In genomic region chr14:89379891-89380820, GRCh38 we compare ENCODE assay signal across 21 cellular contexts.
"Had no signal": no experiment of that assay in that cellular context is flagged by ENCODE, and none has a peak within 500 bp of the region (broad histone marks: within the 10 kb centered on the region; RNA-seq: fewer than 3 reads in every experiment).

No MANE protein-coding gene starts in this region.

- H3K27ac ChIP-seq: prostate gland, thyroid gland had no signal

- H3K9me3 ChIP-seq: prostate gland, thyroid gland had no signal

- FAIRE-seq: small intestine, urothelium cell line had no signal

- H3K4me1 ChIP-seq: prostate gland, thyroid gland had no signal

- H3K27me3 ChIP-seq: thyroid gland had no signal

- H3K27me3 Mint-ChIP-seq: activated CD4-positive, alpha-beta T cell treated with anti-CD3 and anti-CD28 coated beads, Interleukin-2, amount 10 ng/mL, durations not matched to agents 7 days and 5 days; activated naive CD8-positive, alpha-beta T cell treated with anti-CD3 and anti-CD28 coated beads for 36 hours; brain had no signal

- H3K4me3 ChIP-seq: left ventricle myocardium inferior, prostate gland, thyroid gland had no signal

- DNase-seq: activated CD4-positive, alpha-beta T cell treated with anti-CD3 and anti-CD28 coated beads, Interleukin-2, amount 10 ng/mL, durations not matched to agents 7 days and 5 days; activated CD8-positive, alpha-beta memory T cell treated with anti-CD3 and anti-CD28 coated beads, Interleukin-2, amount 50 U/mL, for 48 hours; activated gamma-delta T cell; activated naive CD8-positive, alpha-beta T cell treated with anti-CD3 and anti-CD28 coated beads for 36 hours; activated T-cell treated with anti-CD3 and anti-CD28 coated beads, Interleukin-2, amount 50 U/mL, for 48 hours; amygdala; caudate nucleus; endodermal cell; foreskin melanocyte; left ventricle myocardium inferior; mammary epithelial cell; right cardiac atrium; stimulated activated CD4-positive, alpha-beta T cell treated with anti-CD3 and anti-CD28 coated beads, Interleukin-15, amount 100 ng/mL, for 24 hours; stimulated activated CD4-positive, alpha-beta T cell treated with anti-CD3 and anti-CD28 coated beads, Interleukin-2, amount 100 ng/mL, for 48 hours; thyroid gland had no signal

- ATAC-seq: activated CD4-positive, CD25-positive, alpha-beta regulatory T cell treated with anti-CD3 and anti-CD28 coated beads, Interleukin-2, amount 50 U/mL, for 24 hours had no signal

- H3K36me3 ChIP-seq: left ventricle myocardium inferior, prostate gland, thyroid gland had no signal

- H3K4me3 Mint-ChIP-seq: activated CD4-positive, alpha-beta T cell treated with anti-CD3 and anti-CD28 coated beads, Interleukin-2, amount 10 ng/mL, durations not matched to agents 7 days and 5 days; activated naive CD8-positive, alpha-beta T cell treated with anti-CD3 and anti-CD28 coated beads for 36 hours; brain; endodermal cell; T-helper 1 cell treated with Interleukin-12 subunit alpha and Interleukin-12 subunit beta and Interleukin-4 antibody, amounts not matched to agents 30 μg/mL and 1 μg/mL, for 36 hours had no signal

- H3K27ac Mint-ChIP-seq: activated CD4-positive, alpha-beta T cell treated with anti-CD3 and anti-CD28 coated beads, Interleukin-2, amount 10 ng/mL, durations not matched to agents 7 days and 5 days; activated naive CD8-positive, alpha-beta T cell treated with anti-CD3 and anti-CD28 coated beads for 36 hours; endodermal cell; T-helper 1 cell treated with Interleukin-12 subunit alpha and Interleukin-12 subunit beta and Interleukin-4 antibody, amounts not matched to agents 30 μg/mL and 1 μg/mL, for 36 hours had no signal
